1 cellular context compared by ENCODE assay signal in the genomic region with DNA sequence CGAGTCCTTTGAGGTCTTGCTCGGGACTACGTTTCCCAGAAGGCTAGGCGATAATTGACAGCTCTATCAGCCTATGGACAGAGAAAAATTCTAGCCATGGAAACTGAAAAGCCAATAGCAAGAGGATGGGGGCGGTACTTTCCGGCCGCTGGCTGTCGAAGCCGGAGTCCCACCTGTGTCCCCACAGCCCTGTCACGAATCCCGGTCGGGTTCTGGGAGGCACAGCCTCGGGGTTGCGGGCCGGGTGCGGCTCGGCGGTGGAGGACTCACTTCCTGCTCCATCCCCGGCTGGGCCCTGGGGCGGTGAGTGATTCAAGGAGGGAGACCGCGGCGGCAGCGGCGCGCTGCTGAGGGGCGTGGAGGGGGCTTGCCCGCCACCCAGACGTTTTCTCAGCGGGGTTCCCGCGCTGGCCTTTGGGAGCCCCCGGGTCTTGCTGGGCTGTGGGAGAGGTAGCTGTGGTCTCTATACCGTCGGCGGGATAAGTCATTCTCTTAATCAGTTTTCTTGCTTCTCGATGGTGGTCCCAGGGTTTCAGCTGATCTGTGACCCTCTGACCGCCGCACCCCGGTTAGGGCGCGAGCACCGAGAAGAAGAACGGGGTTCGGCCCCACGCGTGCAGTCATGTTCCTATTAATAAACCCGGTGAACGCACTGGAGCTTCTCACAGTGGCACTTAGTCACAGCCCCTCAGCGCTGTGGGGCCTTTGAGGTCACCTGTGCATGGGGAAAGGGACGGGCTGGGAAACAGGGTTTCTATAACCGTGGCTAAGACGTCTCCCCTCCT.
TF ChIP-seq lines count a peak whose summit lies in the region.

A gene (plus strand): TSS at position 176 of the 785 bp plus-strand sequence. CDS start 2,377 bp downstream, outside the sequence.

TF ChIP-seq in HEK293, 187 proteins besides CTCF, POLR2A, EP300 and RAD21 (continued from another document and continues in another):
- TF ChIP-seq, protein P1, sequence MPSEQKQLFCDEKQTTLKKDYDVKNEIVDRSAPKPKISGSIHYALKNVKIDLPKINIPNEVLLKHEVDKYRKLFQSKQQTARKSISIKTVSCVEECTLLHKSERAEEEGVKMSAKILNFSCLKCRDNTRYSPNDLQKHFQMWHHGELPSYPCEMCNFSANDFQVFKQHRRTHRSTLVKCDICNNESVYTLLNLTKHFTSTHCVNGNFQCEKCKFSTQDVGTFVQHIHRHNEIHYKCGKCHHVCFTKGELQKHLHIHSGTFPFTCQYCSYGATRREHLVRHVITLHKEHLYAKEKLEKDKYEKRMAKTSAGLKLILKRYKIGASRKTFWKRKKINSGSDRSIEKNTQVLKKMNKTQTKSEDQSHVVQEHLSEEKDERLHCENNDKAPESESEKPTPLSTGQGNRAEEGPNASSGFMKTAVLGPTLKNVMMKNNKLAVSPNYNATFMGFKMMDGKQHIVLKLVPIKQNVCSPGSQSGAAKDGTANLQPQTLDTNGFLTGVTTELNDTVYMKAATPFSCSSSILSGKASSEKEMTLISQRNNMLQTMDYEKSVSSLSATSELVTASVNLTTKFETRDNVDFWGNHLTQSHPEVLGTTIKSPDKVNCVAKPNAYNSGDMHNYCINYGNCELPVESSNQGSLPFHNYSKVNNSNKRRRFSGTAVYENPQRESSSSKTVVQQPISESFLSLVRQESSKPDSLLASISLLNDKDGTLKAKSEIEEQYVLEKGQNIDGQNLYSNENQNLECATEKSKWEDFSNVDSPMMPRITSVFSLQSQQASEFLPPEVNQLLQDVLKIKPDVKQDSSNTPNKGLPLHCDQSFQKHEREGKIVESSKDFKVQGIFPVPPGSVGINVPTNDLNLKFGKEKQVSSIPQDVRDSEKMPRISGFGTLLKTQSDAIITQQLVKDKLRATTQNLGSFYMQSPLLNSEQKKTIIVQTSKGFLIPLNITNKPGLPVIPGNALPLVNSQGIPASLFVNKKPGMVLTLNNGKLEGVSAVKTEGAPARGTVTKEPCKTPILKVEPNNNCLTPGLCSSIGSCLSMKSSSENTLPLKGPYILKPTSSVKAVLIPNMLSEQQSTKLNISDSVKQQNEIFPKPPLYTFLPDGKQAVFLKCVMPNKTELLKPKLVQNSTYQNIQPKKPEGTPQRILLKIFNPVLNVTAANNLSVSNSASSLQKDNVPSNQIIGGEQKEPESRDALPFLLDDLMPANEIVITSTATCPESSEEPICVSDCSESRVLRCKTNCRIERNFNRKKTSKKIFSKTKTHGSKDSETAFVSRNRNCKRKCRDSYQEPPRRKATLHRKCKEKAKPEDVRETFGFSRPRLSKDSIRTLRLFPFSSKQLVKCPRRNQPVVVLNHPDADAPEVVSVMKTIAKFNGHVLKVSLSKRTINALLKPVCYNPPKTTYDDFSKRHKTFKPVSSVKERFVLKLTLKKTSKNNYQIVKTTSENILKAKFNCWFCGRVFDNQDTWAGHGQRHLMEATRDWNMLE (tag by site-specific recombination; conservative IDR thresholded peaks at IDR 0.05; ENCODE audit: low read depth) = 0 out of 2 replicates have a peak, but pooled peaks have one; percentile 33
- TF ChIP-seq ZNF785 (tag by site-specific recombination; IDR thresholded peaks at IDR 0.05) (no peak), FEZF1 (tag by site-specific recombination; IDR thresholded peaks at IDR 0.05) (no peak), ZNF202 (tag by site-specific recombination; IDR thresholded peaks at IDR 0.05; ENCODE audit: borderline replicate concordance) (no peak), GLI2 (tag by site-specific recombination; IDR thresholded peaks at IDR 0.05; ENCODE audit: borderline replicate concordance, low read depth) (no peak), ZBTB7A (tag by site-specific recombination; IDR thresholded peaks at IDR 0.05; ENCODE audit: low read depth) (no peak), ZNF664 (tag by site-specific recombination; IDR thresholded peaks at IDR 0.05) (no peak), KLF9 (tag by site-specific recombination; IDR thresholded peaks at IDR 0.05; ENCODE audit: low read depth) (peak; percentile 91), ZNF157 (tag by site-specific recombination; IDR thresholded peaks at IDR 0.05) (no peak), WT1 (tag by site-specific recombination; IDR thresholded peaks at IDR 0.05) (peak; percentile 32; the same call in 1 of the 2 replicates), ZNF529 (tag by site-specific recombination; IDR thresholded peaks at IDR 0.05; ENCODE audit: insufficient replicate concordance) (no peak), ZNF501 (tag by site-specific recombination; IDR thresholded peaks at IDR 0.05) (peak; percentile 63; the same call in 1 of the 2 replicates), ZNF366 (tag by site-specific recombination; conservative IDR thresholded peaks at IDR 0.05) (no peak), ZNF350 (tag by site-specific recombination; IDR thresholded peaks at IDR 0.05) (no peak), ZNF140 (tag by site-specific recombination; IDR thresholded peaks at IDR 0.05) (no peak), ZNF24 (tag by site-specific recombination; IDR thresholded peaks at IDR 0.05) (peak; percentile 39; the same call in 1 of the 2 replicates), ZXDB (tag by site-specific recombination; IDR thresholded peaks at IDR 0.05) (peak; percentile 36; the same call in 1 of the 2 replicates), ZNF341 (tag by site-specific recombination; IDR thresholded peaks at IDR 0.05; ENCODE audit: low read depth) (peak; percentile 67), SP7 (tag by site-specific recombination; IDR thresholded peaks at IDR 0.05) (peak; percentile 69), MYNN (tag by site-specific recombination; IDR thresholded peaks at IDR 0.05; ENCODE audit: borderline replicate concordance) (no peak), ZBTB21 (tag by site-specific recombination; IDR thresholded peaks at IDR 0.05) (no peak), GFI1B (tag by site-specific recombination; IDR thresholded peaks at IDR 0.05) (no peak), KLF7 (tag by site-specific recombination; IDR thresholded peaks at IDR 0.05; ENCODE audit: borderline replicate concordance) (peak; percentile 32; the same call in 1 of the 2 replicates), ZFP3 (tag by site-specific recombination; IDR thresholded peaks at IDR 0.05; ENCODE audit: low read depth) (no peak), ZNF629 (tag by site-specific recombination; IDR thresholded peaks at IDR 0.05) (0 out of 2 replicates have a peak, but pooled peaks have one; percentile 6), ZNF768 (tag by site-specific recombination; IDR thresholded peaks at IDR 0.05) (no peak)
- TF ChIP-seq, protein P2, sequence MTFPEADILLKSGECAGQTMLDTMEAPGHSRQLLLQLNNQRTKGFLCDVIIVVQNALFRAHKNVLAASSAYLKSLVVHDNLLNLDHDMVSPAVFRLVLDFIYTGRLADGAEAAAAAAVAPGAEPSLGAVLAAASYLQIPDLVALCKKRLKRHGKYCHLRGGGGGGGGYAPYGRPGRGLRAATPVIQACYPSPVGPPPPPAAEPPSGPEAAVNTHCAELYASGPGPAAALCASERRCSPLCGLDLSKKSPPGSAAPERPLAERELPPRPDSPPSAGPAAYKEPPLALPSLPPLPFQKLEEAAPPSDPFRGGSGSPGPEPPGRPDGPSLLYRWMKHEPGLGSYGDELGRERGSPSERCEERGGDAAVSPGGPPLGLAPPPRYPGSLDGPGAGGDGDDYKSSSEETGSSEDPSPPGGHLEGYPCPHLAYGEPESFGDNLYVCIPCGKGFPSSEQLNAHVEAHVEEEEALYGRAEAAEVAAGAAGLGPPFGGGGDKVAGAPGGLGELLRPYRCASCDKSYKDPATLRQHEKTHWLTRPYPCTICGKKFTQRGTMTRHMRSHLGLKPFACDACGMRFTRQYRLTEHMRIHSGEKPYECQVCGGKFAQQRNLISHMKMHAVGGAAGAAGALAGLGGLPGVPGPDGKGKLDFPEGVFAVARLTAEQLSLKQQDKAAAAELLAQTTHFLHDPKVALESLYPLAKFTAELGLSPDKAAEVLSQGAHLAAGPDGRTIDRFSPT (tag by site-specific recombination; IDR thresholded peaks at IDR 0.05) = no peak
- TF ChIP-seq, protein P3, sequence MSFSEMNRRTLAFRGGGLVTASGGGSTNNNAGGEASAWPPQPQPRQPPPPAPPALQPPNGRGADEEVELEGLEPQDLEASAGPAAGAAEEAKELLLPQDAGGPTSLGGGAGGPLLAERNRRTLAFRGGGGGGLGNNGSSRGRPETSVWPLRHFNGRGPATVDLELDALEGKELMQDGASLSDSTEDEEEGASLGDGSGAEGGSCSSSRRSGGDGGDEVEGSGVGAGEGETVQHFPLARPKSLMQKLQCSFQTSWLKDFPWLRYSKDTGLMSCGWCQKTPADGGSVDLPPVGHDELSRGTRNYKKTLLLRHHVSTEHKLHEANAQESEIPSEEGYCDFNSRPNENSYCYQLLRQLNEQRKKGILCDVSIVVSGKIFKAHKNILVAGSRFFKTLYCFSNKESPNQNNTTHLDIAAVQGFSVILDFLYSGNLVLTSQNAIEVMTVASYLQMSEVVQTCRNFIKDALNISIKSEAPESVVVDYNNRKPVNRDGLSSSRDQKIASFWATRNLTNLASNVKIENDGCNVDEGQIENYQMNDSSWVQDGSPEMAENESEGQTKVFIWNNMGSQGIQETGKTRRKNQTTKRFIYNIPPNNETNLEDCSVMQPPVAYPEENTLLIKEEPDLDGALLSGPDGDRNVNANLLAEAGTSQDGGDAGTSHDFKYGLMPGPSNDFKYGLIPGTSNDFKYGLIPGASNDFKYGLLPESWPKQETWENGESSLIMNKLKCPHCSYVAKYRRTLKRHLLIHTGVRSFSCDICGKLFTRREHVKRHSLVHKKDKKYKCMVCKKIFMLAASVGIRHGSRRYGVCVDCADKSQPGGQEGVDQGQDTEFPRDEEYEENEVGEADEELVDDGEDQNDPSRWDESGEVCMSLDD (tag by site-specific recombination; IDR thresholded peaks at IDR 0.05) = peak; percentile 70; the same call in 1 of the 2 replicates
- TF ChIP-seq, protein P4, sequence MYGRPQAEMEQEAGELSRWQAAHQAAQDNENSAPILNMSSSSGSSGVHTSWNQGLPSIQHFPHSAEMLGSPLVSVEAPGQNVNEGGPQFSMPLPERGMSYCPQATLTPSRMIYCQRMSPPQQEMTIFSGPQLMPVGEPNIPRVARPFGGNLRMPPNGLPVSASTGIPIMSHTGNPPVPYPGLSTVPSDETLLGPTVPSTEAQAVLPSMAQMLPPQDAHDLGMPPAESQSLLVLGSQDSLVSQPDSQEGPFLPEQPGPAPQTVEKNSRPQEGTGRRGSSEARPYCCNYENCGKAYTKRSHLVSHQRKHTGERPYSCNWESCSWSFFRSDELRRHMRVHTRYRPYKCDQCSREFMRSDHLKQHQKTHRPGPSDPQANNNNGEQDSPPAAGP (tag by site-specific recombination; IDR thresholded peaks at IDR 0.05) = peak; percentile 67
- TF ChIP-seq, protein P5, sequence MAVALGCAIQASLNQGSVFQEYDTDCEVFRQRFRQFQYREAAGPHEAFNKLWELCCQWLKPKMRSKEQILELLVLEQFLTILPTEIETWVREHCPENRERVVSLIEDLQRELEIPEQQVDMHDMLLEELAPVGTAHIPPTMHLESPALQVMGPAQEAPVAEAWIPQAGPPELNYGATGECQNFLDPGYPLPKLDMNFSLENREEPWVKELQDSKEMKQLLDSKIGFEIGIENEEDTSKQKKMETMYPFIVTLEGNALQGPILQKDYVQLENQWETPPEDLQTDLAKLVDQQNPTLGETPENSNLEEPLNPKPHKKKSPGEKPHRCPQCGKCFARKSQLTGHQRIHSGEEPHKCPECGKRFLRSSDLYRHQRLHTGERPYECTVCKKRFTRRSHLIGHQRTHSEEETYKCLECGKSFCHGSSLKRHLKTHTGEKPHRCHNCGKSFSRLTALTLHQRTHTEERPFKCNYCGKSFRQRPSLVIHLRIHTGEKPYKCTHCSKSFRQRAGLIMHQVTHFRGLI (tag by site-specific recombination; IDR thresholded peaks at IDR 0.05) = no peak
- TF ChIP-seq, protein P6, sequence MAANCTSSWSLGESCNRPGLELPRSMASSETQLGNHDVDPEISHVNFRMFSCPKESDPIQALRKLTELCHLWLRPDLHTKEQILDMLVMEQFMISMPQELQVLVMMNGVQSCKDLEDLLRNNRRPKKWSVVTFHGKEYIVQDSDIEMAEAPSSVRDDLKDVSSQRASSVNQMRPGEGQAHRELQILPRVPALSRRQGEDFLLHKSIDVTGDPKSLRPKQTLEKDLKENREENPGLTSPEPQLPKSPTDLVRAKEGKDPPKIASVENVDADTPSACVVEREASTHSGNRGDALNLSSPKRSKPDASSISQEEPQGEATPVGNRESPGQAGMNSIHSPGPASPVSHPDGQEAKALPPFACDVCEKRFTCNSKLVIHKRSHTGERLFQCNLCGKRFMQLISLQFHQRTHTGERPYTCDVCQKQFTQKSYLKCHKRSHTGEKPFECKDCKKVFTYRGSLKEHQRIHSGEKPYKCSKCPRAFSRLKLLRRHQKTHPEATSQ (tag by site-specific recombination; IDR thresholded peaks at IDR 0.05) = peak; percentile 44; the same call in 1 of the 2 replicates
- TF ChIP-seq, protein P7, sequence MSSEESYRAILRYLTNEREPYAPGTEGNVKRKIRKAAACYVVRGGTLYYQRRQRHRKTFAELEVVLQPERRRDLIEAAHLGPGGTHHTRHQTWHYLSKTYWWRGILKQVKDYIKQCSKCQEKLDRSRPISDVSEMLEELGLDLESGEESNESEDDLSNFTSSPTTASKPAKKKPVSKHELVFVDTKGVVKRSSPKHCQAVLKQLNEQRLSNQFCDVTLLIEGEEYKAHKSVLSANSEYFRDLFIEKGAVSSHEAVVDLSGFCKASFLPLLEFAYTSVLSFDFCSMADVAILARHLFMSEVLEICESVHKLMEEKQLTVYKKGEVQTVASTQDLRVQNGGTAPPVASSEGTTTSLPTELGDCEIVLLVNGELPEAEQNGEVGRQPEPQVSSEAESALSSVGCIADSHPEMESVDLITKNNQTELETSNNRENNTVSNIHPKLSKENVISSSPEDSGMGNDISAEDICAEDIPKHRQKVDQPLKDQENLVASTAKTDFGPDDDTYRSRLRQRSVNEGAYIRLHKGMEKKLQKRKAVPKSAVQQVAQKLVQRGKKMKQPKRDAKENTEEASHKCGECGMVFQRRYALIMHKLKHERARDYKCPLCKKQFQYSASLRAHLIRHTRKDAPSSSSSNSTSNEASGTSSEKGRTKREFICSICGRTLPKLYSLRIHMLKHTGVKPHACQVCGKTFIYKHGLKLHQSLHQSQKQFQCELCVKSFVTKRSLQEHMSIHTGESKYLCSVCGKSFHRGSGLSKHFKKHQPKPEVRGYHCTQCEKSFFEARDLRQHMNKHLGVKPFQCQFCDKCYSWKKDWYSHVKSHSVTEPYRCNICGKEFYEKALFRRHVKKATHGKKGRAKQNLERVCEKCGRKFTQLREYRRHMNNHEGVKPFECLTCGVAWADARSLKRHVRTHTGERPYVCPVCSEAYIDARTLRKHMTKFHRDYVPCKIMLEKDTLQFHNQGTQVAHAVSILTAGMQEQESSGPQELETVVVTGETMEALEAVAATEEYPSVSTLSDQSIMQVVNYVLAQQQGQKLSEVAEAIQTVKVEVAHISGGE (tag by site-specific recombination; conservative IDR thresholded peaks at IDR 0.05; ENCODE audit: low read depth) = peak; percentile 91
- TF ChIP-seq, protein P8, sequence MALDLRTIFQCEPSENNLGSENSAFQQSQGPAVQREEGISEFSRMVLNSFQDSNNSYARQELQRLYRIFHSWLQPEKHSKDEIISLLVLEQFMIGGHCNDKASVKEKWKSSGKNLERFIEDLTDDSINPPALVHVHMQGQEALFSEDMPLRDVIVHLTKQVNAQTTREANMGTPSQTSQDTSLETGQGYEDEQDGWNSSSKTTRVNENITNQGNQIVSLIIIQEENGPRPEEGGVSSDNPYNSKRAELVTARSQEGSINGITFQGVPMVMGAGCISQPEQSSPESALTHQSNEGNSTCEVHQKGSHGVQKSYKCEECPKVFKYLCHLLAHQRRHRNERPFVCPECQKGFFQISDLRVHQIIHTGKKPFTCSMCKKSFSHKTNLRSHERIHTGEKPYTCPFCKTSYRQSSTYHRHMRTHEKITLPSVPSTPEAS (tag by site-specific recombination; IDR thresholded peaks at IDR 0.05) = peak; percentile 15; the same call in 1 of the 2 replicates
